Comparison of ENCODE assay signal across 15 cellular contexts in the genomic region with DNA sequence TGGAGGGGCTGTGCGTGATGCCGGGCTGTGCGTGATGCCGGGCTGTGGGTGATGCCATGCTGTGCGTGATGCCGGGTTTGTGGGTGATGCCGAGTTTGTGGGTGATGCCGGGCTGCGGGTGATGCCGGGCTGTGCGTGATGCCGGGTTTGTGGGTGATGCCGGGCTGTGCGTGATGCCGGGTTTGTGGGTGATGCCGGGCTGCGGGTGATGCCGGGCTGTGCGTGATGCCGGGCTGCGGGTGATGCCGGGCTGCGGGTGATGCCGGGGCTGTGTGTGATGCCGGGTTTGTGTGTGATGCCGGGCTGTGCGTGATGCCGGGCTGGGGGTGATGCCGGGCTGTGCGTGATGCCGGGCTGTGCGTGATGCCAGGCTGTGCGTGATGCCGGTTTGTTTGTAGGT.
"Had no signal": no experiment of that assay in that cellular context is flagged by ENCODE, and none has a peak within 500 bp of the region (broad histone marks: within the 10 kb centered on the region; RNA-seq: fewer than 3 reads in every experiment).

No MANE protein-coding gene starts in this region.

- H3K4me2 ChIP-seq: SK-N-SH had no signal

- H3K9me3 Mint-ChIP-seq: T-helper 1 cell treated with Interleukin-12 subunit alpha and Interleukin-12 subunit beta and Interleukin-4 antibody, amounts not matched to agents 30 μg/mL and 1 μg/mL, for 36 hours had no signal

- H3K4me3 Mint-ChIP-seq: T-helper 1 cell treated with Interleukin-12 subunit alpha and Interleukin-12 subunit beta and Interleukin-4 antibody, amounts not matched to agents 30 μg/mL and 1 μg/mL, for 36 hours had no signal

- ATAC-seq: esophagus mucosa, left colon, lower lobe of right lung had no signal

- H3K9ac ChIP-seq: SK-N-SH had no signal

- H3K27me3 ChIP-seq: breast epithelium, neutrophil, transverse colon had no signal

- H3K27ac ChIP-seq: breast epithelium, lower lobe of right lung, neutrophil, transverse colon had no signal

- H3K4me3 ChIP-seq: breast epithelium, lower lobe of right lung, transverse colon had no signal

- DNase-seq: activated CD4-positive, alpha-beta T cell treated with anti-CD3 and anti-CD28 coated beads for 4 hours; activated CD8-positive, alpha-beta memory T cell treated with anti-CD3 and anti-CD28 coated beads, Interleukin-2, amount 50 U/mL, for 48 hours; activated naive CD4-positive, alpha-beta T cell; anterior cingulate cortex; left colon; lower lobe of right lung; midbrain; retina; SK-N-SH; stimulated activated naive CD4-positive, alpha-beta T cell; transverse colon had no signal

- H3K27ac Mint-ChIP-seq: T-helper 1 cell treated with Interleukin-12 subunit alpha and Interleukin-12 subunit beta and Interleukin-4 antibody, amounts not matched to agents 30 μg/mL and 1 μg/mL, for 36 hours had no signal
